In the genomic region with DNA sequence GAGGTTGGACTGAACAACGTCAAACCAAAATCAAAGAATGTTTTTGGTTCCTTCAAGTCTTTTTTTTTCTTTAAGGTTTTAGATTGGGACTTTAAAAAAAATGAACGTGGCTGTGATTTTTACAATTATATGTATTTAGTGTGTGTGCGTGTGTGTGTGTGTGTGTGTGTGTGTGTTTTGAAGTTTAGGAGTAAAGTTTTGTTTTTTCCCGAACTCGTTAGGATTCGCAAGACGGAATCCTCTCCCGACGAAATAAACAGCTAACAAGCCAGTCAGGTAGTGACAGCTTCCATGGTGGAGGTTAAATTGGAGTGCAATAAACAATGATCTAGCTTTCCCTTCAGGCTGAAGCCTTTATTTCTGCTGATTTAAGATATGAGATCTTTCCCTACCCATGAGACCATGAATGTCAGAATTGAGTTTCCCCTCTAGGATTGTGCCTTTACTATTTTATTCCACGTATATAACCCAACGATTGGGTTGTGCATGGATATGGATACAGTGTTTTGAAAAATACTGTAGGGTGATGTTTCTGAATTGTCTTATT, we compare ENCODE assay signal across 8 cellular contexts. TPM values are rescaled to one million over a fixed set of nuclear protein-coding genes. Genes with fewer than 3 reads are reported as not detected.
DNase-seq lines count a peak whose midpoint lies in the region; ATAC-seq and TF ChIP-seq lines count a peak whose summit lies in the region.

No MANE protein-coding gene starts in this region.

- TF ChIP-seq POLR2A in ovary (IDR thresholded peaks at IDR 0.05) = no peak

- intact Hi-C loops in ovary (cut with DNase I) = loop anchor here in 1 of 4 donors (10.0 kb wide), 1 partner anchor 103 kb away; the partner anchor contains the start of gene HSDL2

- WGBS in ovary, 3 donors = 3 to 6% (median 4%) methylated on average over 11 of the region's 11 CpGs

- H3K27ac ChIP-seq in RWPE2 (ENCODE audit: poor library complexity, severe bottlenecking) (peak overlapping the region; percentile 20), ovary (peak overlapping the region; percentile 92 to 97)

- peaks cover 6% of the 10 kb centered on the region for H3K4me1 ChIP-seq in RWPE2 (ENCODE audit: insufficient read depth, poor library complexity, severe bottlenecking)
- peaks cover 6% of the 10 kb centered on the region for H3K4me1 ChIP-seq in ovary (ENCODE audit: insufficient read depth)

- TF ChIP-seq EP300 in ovary (IDR thresholded peaks at IDR 0.05) = no peak

- peak overlapping the region; percentile 90 for H3K4me3 ChIP-seq in RWPE2 (ENCODE audit: severe bottlenecking)
- peak overlapping the region; percentile 79 for H3K4me3 ChIP-seq in epithelial cell of proximal tubule (ENCODE audit: low read depth, low read length)
- peak overlapping the region; percentile 87 for H3K4me3 ChIP-seq in ovary

- TF ChIP-seq CTCF in RWPE2 (IDR thresholded peaks at IDR 0.05; ENCODE audit: poor library complexity, severe bottlenecking) = no peak
- no peak for TF ChIP-seq CTCF in epithelial cell of proximal tubule (conservative IDR thresholded peaks at IDR 0.05; ENCODE audit: low read depth, low read length)
- TF ChIP-seq CTCF in ovary (IDR thresholded peaks at IDR 0.05) = no peak

- no peak for ATAC-seq in RWPE2 (ENCODE audit: low read depth)

- H3K36me3 ChIP-seq in RWPE2 (ENCODE audit: low read depth) = no peaks in the 10 kb centered on the region
- no peaks in the 10 kb centered on the region for H3K36me3 ChIP-seq in ovary

- H3K27me3 ChIP-seq in RWPE2 (ENCODE audit: insufficient read depth, poor library complexity, severe bottlenecking) (no peaks in the 10 kb centered on the region), ovary (no peaks in the 10 kb centered on the region)

- no peaks in the 10 kb centered on the region for H3K9me3 ChIP-seq in RWPE2 (ENCODE audit: severe bottlenecking)
- no peaks in the 10 kb centered on the region for H3K9me3 ChIP-seq in ovary

- DNase-seq in DMS153 (lab: John Stamatoyannopoulos, UW) (peak; percentile 11), DMS153 treated with DMSO at 0.1 percent for 48 hours (lab: John Stamatoyannopoulos, UW; ENCODE audit: unreplicated experiment) (no peak), RWPE2 (ENCODE audit: low spot score) (no peak), epithelial cell of proximal tubule (ENCODE audit: low read depth) (no peak), ovary (no peak), NCI-H1417 treated with DMSO at 0.1 percent for 48 hours (lab: John Stamatoyannopoulos, UW) (no peak), SW 1271 (lab: John Stamatoyannopoulos, UW) (no peak), NCI-H2171 treated with DMSO at 0.1 percent for 48 hours (lab: John Stamatoyannopoulos, UW) (no peak)

RNA-seq across cellular contexts. Expression of gene KIAA1958, which starts 1.2 kb away (rescaled TPM):
- total RNA-seq in epithelial cell of proximal tubule = 3.4 and 4.3 TPM in 2 replicates
- 10 to 100 TPM; 14.8 to 40.3 (median 24.6) TPM for total RNA-seq in ovary
- 1 to 10 TPM; 5.7 to 7.9 TPM for polyA plus RNA-seq in ovary
